Comparison of ENCODE assay signal across 8 cellular contexts in genomic region chr6:13428528-13429405, GRCh38. TPM values are rescaled to one million over a fixed set of nuclear protein-coding genes. Genes with fewer than 3 reads are reported as not detected.
A peak's percentile ranks its signal among the peaks of the same experiment; 100 is the strongest.
DNase-seq lines count a peak whose midpoint lies in the region; ATAC-seq, FAIRE-seq and TF ChIP-seq lines count a peak whose summit lies in the region.

No MANE protein-coding gene starts in this region.

- H3K9ac ChIP-seq in kidney (ENCODE audit: low read length in 2 of 2): no peak overlapping the region

- POLR2A ChIA-PET in RWPE1 (lab: Yijun Ruan, JAX; ENCODE audit: low non-redundant PET): no interaction called here

- FAIRE-seq in kidney (lab: Jason Lieb, UNC): no peak

- H3K9me3 ChIP-seq in esophagus (ENCODE audit: control insufficient read depth in 2 of 2, insufficient read depth in 1 of 2, low read depth in 1 of 2, low read length in 1 of 2): no peaks in the 10 kb centered on the region
- no peaks in the 10 kb centered on the region for H3K9me3 ChIP-seq in kidney (ENCODE audit: control insufficient read depth in 1 of 2, low read length in 2 of 2)

- CTCF ChIA-PET in RWPE1 (lab: Yijun Ruan, JAX): interaction anchor here (0.7 kb wide), 2 partner anchors 21 to 570 kb away, joined by 3 read pairs; no protein-coding TSS in a partner anchor

- H3K4me1 ChIP-seq in esophagus (ENCODE audit: control insufficient read depth in 2 of 2, insufficient read depth in 2 of 2, low read length in 1 of 2) (peaks cover 5 to 7% of the 10 kb centered on the region in 2 donors), kidney (ENCODE audit: control insufficient read depth in 1 of 2, insufficient read depth in 1 of 2, low read depth in 1 of 2, low read length in 2 of 2) (peaks cover 0 to 5% of the 10 kb centered on the region in 2 donors)

- intact Hi-C loops in kidney (cut with DNase I): no loop called here

- H3K27ac ChIP-seq in esophagus (ENCODE audit: low read depth in 2 of 2, low read length in 1 of 2) (peak overlapping the region; percentile 5 to 24), kidney (ENCODE audit: low read depth in 2 of 2, low read length in 2 of 2) (no peak overlapping the region), RWPE1 (no peak overlapping the region)

- H3K4me3 ChIP-seq in esophagus (ENCODE audit: low read depth in 1 of 2, low read length in 2 of 2) (no peak overlapping the region), kidney (ENCODE audit: low read length in 2 of 2) (no peak overlapping the region)

- no peaks in the 10 kb centered on the region for H3K27me3 ChIP-seq in esophagus (ENCODE audit: control insufficient read depth in 1 of 2, insufficient read depth in 2 of 2, low read length in 2 of 2)

- DNase-seq in kidney: no peak
- DNase-seq in NCI-H510A treated with DMSO at 0.1 percent for 48 hours (lab: John Stamatoyannopoulos, UW): no peak
- DNase-seq in activated effector memory CD4-positive, alpha-beta T cell treated with anti-CD3 and anti-CD28 coated beads, Interleukin-2, amount 50 U/mL, for 16 hours: no peak
- DNase-seq in RWPE1 (ENCODE audit: low spot score): no peak

- peak; percentile 11 for ATAC-seq in GM19467 (IDR thresholded peaks at IDR 0.05; ENCODE audit: unreplicated experiment)
- peak; percentile 8 for ATAC-seq in HG03442 (IDR thresholded peaks at IDR 0.05; ENCODE audit: unreplicated experiment)

- WGBS in esophagus, 2 donors: 75 to 76% methylated on average over 14 of the region's 14 CpGs

- peaks cover 0 to 4% of the 10 kb centered on the region in 2 donors for H3K36me3 ChIP-seq in esophagus (ENCODE audit: control insufficient read depth in 2 of 2, insufficient read depth in 2 of 2, low read length in 1 of 2)
- no peaks in the 10 kb centered on the region for H3K36me3 ChIP-seq in kidney (ENCODE audit: control insufficient read depth in 1 of 2, insufficient read depth in 2 of 2, low read length in 2 of 2)

- TF ChIP-seq CTCF in GM12872 (IDR thresholded peaks at IDR 0.05; ENCODE audit: insufficient read depth, low read depth, low read length) (peak; percentile 52), kidney (IDR thresholded peaks at IDR 0.05; ENCODE audit: borderline replicate concordance, extremely low read depth, insufficient read depth) (no peak), RWPE1 (conservative IDR thresholded peaks at IDR 0.05; ENCODE audit: low read depth) (no peak)

RNA-seq across cellular contexts. Expression of gene GFOD1, which starts 58.6 kb away (rescaled TPM):
- polyA plus RNA-seq in esophagus: 1 to 10 TPM; 4.2 to 6.8 TPM
- 14.6 TPM for total RNA-seq in kidney
- polyA plus RNA-seq in kidney (ENCODE audit: insufficient read depth, low read depth, low replicate concordance): 2.1 TPM

Comparison
In these comparisons a context has a peak if more than half of its experiments do, and no peak if none do; other contexts are left out.
1. H3K27ac ChIP-seq: peak in esophagus (2 of 2); none in kidney (0 of 2) and RWPE1 (single experiment).